In the genomic region with DNA sequence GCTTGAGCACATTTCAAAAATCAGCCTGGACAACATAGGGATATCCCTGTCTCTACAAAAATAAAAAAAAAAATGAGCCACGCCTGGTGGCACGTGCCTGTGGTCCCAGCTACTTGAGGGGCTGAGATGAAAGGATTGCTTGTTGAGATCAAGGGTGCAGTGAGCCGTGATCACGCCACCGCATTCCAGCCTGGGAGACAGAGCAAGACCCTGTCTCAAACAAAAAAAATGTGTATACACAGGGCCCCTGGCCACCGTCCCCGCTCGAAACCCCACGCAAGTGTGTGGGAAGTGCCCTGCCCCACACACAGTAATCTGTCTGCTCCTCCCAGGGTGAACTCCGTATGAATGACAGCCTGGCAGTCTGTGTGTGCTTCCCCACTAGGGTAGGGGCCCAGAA, we compare ENCODE assay signal across 26 cellular contexts.
A peak's percentile ranks its signal among the peaks of the same experiment; 100 is the strongest.
DNase-seq lines count a peak whose midpoint lies in the region; ATAC-seq, FAIRE-seq and TF ChIP-seq lines count a peak whose summit lies in the region.
"Had no signal": no experiment of that assay in that cellular context is flagged by ENCODE, and none has a peak within 500 bp of the region (broad histone marks: within the 10 kb centered on the region; RNA-seq: fewer than 3 reads in every experiment).

No MANE protein-coding gene starts in this region.

- TF ChIP-seq CTCF in astrocyte (IDR thresholded peaks at IDR 0.05; ENCODE audit: insufficient read depth, low read depth, low read length) (no peak), nephron (IDR thresholded peaks at IDR 0.05; ENCODE audit: unreplicated experiment in 3 of 3) (no peak), thyroid gland (IDR thresholded peaks at IDR 0.05) (no peak)

- H3K4me3 Mint-ChIP-seq in astrocyte (ENCODE audit: unreplicated experiment) (no peak overlapping the region), nephron (no peak overlapping the region)
- no peak overlapping the region for H3K4me3 Mint-ChIP-seq in effector memory CD8-positive, alpha-beta T cell
- H3K4me3 Mint-ChIP-seq: CD8-positive, alpha-beta T cell had no signal

- no peak for ATAC-seq in GM21360 (IDR thresholded peaks at IDR 0.05; ENCODE audit: unreplicated experiment)
- no peak for ATAC-seq in effector memory CD8-positive, alpha-beta T cell (replicated peaks)
- ATAC-seq: A549; CD8-positive, alpha-beta T cell had no signal

- H3K27ac ChIP-seq in astrocyte (ENCODE audit: low read depth, low read length) (no peak overlapping the region), thyroid gland (no peak overlapping the region)
- H3K27ac ChIP-seq: A549, C4-2B, GM23248, SJSA1 had no signal

- no peak overlapping the region for H2AFZ ChIP-seq in astrocyte (ENCODE audit: low read depth, low read length)
- H2AFZ ChIP-seq: GM23248 had no signal

- H3K9ac ChIP-seq in astrocyte (ENCODE audit: low read length), result no peak overlapping the region
- H3K9ac ChIP-seq: GM23248 had no signal

- no peak overlapping the region for H3K4me3 ChIP-seq in astrocyte (ENCODE audit: insufficient read depth, low read depth, low read length)
- H3K4me3 ChIP-seq in thyroid gland (replicated peaks in 1 of 3), result no peak overlapping the region
- H3K4me3 ChIP-seq: A549, GM23248, HAP-1, MG63, SJSA1 had no signal

- H3K4me1 ChIP-seq in astrocyte (ENCODE audit: insufficient read depth, low read length) (no peaks in the 10 kb centered on the region), thyroid gland (peaks cover 0 to 6% of the 10 kb centered on the region in 2 donors)
- H3K4me1 ChIP-seq: A549, Caco-2, HAP-1, SJSA1 had no signal

- H3K36me3 ChIP-seq in astrocyte (ENCODE audit: insufficient read depth, low read length) (no peaks in the 10 kb centered on the region), thyroid gland (no peaks in the 10 kb centered on the region)
- H3K36me3 ChIP-seq: HAP-1, MG63, SJSA1 had no signal

- H3K79me2 ChIP-seq in astrocyte (ENCODE audit: insufficient read depth, low read length), result no peaks in the 10 kb centered on the region

- H4K20me1 ChIP-seq in astrocyte (ENCODE audit: insufficient read depth, low read length), result no peaks in the 10 kb centered on the region

- H3K36me3 Mint-ChIP-seq in astrocyte (ENCODE audit: low read depth, unreplicated experiment) (no peaks in the 10 kb centered on the region), nephron (ENCODE audit: low read depth) (no peaks in the 10 kb centered on the region)
- H3K36me3 Mint-ChIP-seq in effector memory CD8-positive, alpha-beta T cell (ENCODE audit: insufficient read depth), result no peaks in the 10 kb centered on the region
- H3K36me3 Mint-ChIP-seq: CD8-positive, alpha-beta T cell had no signal

- H3K4me2 ChIP-seq in astrocyte (ENCODE audit: low read length), result no peak overlapping the region
- H3K4me2 ChIP-seq: A549 had no signal

- H3K4me1 Mint-ChIP-seq in astrocyte (ENCODE audit: low read depth, unreplicated experiment), result no peaks in the 10 kb centered on the region
- peaks cover 25% of the 10 kb centered on the region for H3K4me1 Mint-ChIP-seq in nephron
- H3K4me1 Mint-ChIP-seq in effector memory CD8-positive, alpha-beta T cell (ENCODE audit: low read depth in 2 of 2), result no peaks in the 10 kb centered on the region

- 17 to 22% methylated on average over 10 of the region's 10 CpGs for WGBS in thyroid gland, 2 donors

- H3K27ac Mint-ChIP-seq in astrocyte (ENCODE audit: unreplicated experiment) (peak overlapping the region; percentile 41), nephron (peak overlapping the region in 2 of 3 experiments; percentile 29 to 36)
- H3K27ac Mint-ChIP-seq in effector memory CD8-positive, alpha-beta T cell, result no peak overlapping the region
- H3K27ac Mint-ChIP-seq: CD8-positive, alpha-beta T cell had no signal

- peaks cover 8% of the 10 kb centered on the region for H3K9me3 Mint-ChIP-seq in astrocyte (ENCODE audit: unreplicated experiment)
- H3K9me3 Mint-ChIP-seq in nephron, result peaks cover 7% of the 10 kb centered on the region
- H3K9me3 Mint-ChIP-seq in effector memory CD8-positive, alpha-beta T cell, result no peaks in the 10 kb centered on the region
- H3K9me3 Mint-ChIP-seq: CD8-positive, alpha-beta T cell had no signal

- intact Hi-C loops in thyroid gland (cut with DNase I), result no loop called here

- DNase-seq in DMS79 treated with DMSO at 0.1 percent for 48 hours (lab: John Stamatoyannopoulos, UW), result peak; percentile 29
- no peak for DNase-seq in astrocyte (ENCODE audit: low read depth)
- DNase-seq in thyroid gland, result peak; percentile 5 to 18
- no peak for DNase-seq in NCI-H2196 (lab: John Stamatoyannopoulos, UW; ENCODE audit: unreplicated experiment)
- DNase-seq in effector memory CD8-positive, alpha-beta T cell, result no peak
- DNase-seq: AML-193; Caco-2; CD8-positive, alpha-beta T cell; DND-41; GM23248; IMR-90; KG1; MG63; NCI-H1105 treated with DMSO at 0.1 percent for 48 hours; NCI-H2029; NCI-H446 treated with DMSO at 0.1 percent for 48 hours; NCI-H526; Right ventricle myocardium superior; RPMI8226 had no signal

- peaks cover 21% of the 10 kb centered on the region for H3K27me3 Mint-ChIP-seq in astrocyte (ENCODE audit: low read depth, unreplicated experiment)
- peaks cover 71% of the 10 kb centered on the region for H3K27me3 Mint-ChIP-seq in nephron (ENCODE audit: low read depth)
- peaks cover 40 to 75% of the 10 kb centered on the region in 2 donors for H3K27me3 Mint-ChIP-seq in effector memory CD8-positive, alpha-beta T cell

- no peak for FAIRE-seq in astrocyte (lab: Jason Lieb, UNC)
- FAIRE-seq: A549, GM19239 had no signal

- H3K27me3 ChIP-seq in astrocyte (ENCODE audit: insufficient read depth, low read length) (no peaks in the 10 kb centered on the region), thyroid gland (no peaks in the 10 kb centered on the region)

- TF ChIP-seq POLR2A in thyroid gland (IDR thresholded peaks at IDR 0.05), result no peak

- H3K9me3 ChIP-seq in astrocyte (ENCODE audit: insufficient read depth, low read depth, low read length), result no peaks in the 10 kb centered on the region
- no peaks in the 10 kb centered on the region for H3K9me3 ChIP-seq in thyroid gland
- H3K9me3 ChIP-seq: A549, HAP-1 had no signal

Comparison
In these comparisons a context has a peak if more than half of its experiments do, and no peak if none do; other contexts are left out.
1. DNase-seq: peak in DMS79 treated with DMSO at 0.1 percent for 48 hours (single experiment) and thyroid gland (2 of 2); none in astrocyte (single experiment), NCI-H2196 (single experiment) and effector memory CD8-positive, alpha-beta T cell (0 of 3).
2. H3K27ac Mint-ChIP-seq: peak in astrocyte (single experiment) and nephron (2 of 3); none in effector memory CD8-positive, alpha-beta T cell (0 of 2).